ENCODE assay signal across 20 cellular contexts in the genomic region with DNA sequence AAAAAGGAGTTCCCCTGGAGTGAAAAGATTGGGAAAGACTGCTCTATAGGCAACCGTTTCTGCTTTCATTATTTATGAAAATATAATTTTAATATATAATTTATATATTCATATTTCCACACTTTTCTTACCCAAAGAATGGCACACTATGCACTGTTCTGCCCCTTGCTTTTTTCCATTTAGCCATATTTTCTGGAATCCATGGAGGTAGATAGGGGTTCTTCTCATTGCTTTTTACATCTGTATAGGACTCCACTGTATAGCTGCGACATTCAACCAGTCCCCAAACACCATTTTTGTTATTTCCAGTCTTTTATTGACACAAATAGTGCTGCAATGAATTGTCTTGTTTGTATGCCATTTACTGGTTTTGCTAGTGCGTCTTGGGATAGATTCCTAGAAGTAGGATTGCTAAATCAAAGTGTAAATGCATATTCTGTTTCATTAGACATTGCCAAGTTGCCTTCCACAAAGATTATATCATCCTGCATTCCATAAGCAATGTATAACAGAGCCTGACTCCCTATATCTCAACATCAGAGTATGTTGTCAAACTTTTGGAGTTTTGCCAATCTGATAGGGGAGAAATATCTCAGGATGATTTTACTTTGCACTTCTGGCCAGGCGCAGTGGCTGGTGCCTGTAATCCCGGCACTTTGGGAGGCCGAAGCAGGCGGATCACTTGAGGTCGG. TPM values are rescaled to one million over a fixed set of nuclear protein-coding genes. Genes with fewer than 3 reads are reported as not detected.
DNase-seq lines count a peak whose midpoint lies in the region; ATAC-seq and TF ChIP-seq lines count a peak whose summit lies in the region.
"Had no signal": no experiment of that assay in that cellular context is flagged by ENCODE, and none has a peak within 500 bp of the region (broad histone marks: within the 10 kb centered on the region; RNA-seq: fewer than 3 reads in every experiment).

No MANE protein-coding gene starts in this region.

- H3K27me3 ChIP-seq in breast epithelium (no peaks in the 10 kb centered on the region), SK-N-SH (ENCODE audit: insufficient read depth) (no peaks in the 10 kb centered on the region; the same call in 1 of the 2 replicates)
- H3K27me3 ChIP-seq: colonic mucosa, left lung, pancreas, transverse colon had no signal

- no peak for ATAC-seq in GM21447 (IDR thresholded peaks at IDR 0.05; ENCODE audit: unreplicated experiment)
- no peak for ATAC-seq in GM18868 (IDR thresholded peaks at IDR 0.05; ENCODE audit: unreplicated experiment)
- ATAC-seq: activated CD4-positive, CD25-positive, alpha-beta regulatory T cell treated with anti-CD3 and anti-CD28 coated beads, Interleukin-2, amount 50 U/mL, for 24 hours; left lung; pancreas; T-helper 17 cell had no signal

- H4K20me1 ChIP-seq in SK-N-SH (ENCODE audit: insufficient read depth), result no peaks in the 10 kb centered on the region

- peak; percentile 65 for DNase-seq in MCF 10A (ENCODE audit: unreplicated experiment)
- no peak for DNase-seq in breast epithelium (ENCODE audit: low spot score in 2 of 2)
- peak; percentile 23 for DNase-seq in SK-N-SH
- peak; percentile 54 for DNase-seq in fibroblast of mammary gland (ENCODE audit: low read depth)
- DNase-seq in OCI-M2 (lab: John Stamatoyannopoulos, UW; ENCODE audit: unreplicated experiment), result no peak
- no peak for DNase-seq in retina
- DNase-seq: ACHN, colonic mucosa, COR-L47, erythroblast, left lung, NCI-H1694, NCI-H524 treated with DMSO at 0.1 percent for 48 hours, pancreas, small intestine, T-helper 17 cell, transverse colon had no signal

- H3K4me3 Mint-ChIP-seq in MCF 10A (ENCODE audit: unreplicated experiment), result no peak overlapping the region
- H3K4me3 Mint-ChIP-seq: T-helper 17 cell had no signal

- H2AFZ ChIP-seq in SK-N-SH (ENCODE audit: low read depth), result no peak overlapping the region

- CTCF ChIA-PET in MCF 10A (lab: Yijun Ruan, JAX) (interaction anchor here (0.7 kb wide), 1 partner anchor 56 kb away, joined by 5 read pairs; no protein-coding TSS in a partner anchor), SK-N-SH (lab: Yijun Ruan, JAX) (interaction anchor here (1.3 to 1.8 kb wide), 3 partner anchors 26 to 40 kb away, joined by 3 to 9 read pairs (median 4); no protein-coding TSS in a partner anchor)

- H3K79me2 ChIP-seq in SK-N-SH (ENCODE audit: insufficient read depth), result no peaks in the 10 kb centered on the region

- intact Hi-C loops in MCF 10A (cut with micrococcal nuclease), result no loop called here
- intact Hi-C loops in breast epithelium (cut with DNase I; ENCODE audit: low total_unique reads), result no loop called here

- no peak for TF ChIP-seq RAD21 in SK-N-SH (IDR thresholded peaks at IDR 0.05; ENCODE audit: low read length)

- H3K4me1 Mint-ChIP-seq in MCF 10A (ENCODE audit: insufficient read depth, unreplicated experiment), result no peaks in the 10 kb centered on the region
- H3K4me1 Mint-ChIP-seq: T-helper 17 cell had no signal

- no peaks in the 10 kb centered on the region for H3K9me3 Mint-ChIP-seq in MCF 10A (ENCODE audit: unreplicated experiment)

- H3K36me3 ChIP-seq in breast epithelium (no peaks in the 10 kb centered on the region), SK-N-SH (replicated peaks in 1 of 2; ENCODE audit: control insufficient read depth in 1 of 2, insufficient read depth in 2 of 2, low read length in 1 of 2) (no peaks in the 10 kb centered on the region)
- H3K36me3 ChIP-seq: colonic mucosa, left lung, pancreas, transverse colon had no signal

- H3K9me3 ChIP-seq in breast epithelium (no peaks in the 10 kb centered on the region), SK-N-SH (no peaks in the 10 kb centered on the region)
- H3K9me3 ChIP-seq: colonic mucosa, left lung, pancreas, transverse colon had no signal

- no peak overlapping the region for H3K4me3 ChIP-seq in breast epithelium
- no peak overlapping the region for H3K4me3 ChIP-seq in SK-N-SH (ENCODE audit: low read depth in 2 of 2, low read length in 1 of 2)
- no peak overlapping the region for H3K4me3 ChIP-seq in fibroblast of mammary gland (ENCODE audit: control insufficient read depth, low read depth, low read length)
- H3K4me3 ChIP-seq: colonic mucosa, left lung, pancreas, transverse colon had no signal

- no peak for TF ChIP-seq POLR2A in breast epithelium (IDR thresholded peaks at IDR 0.05)

- BruUV-seq in MCF 10A (replicated peaks; lab: Mats Ljungman, UMichigan), result no TSS peak

- POLR2A ChIA-PET in MCF 10A (lab: Yijun Ruan, JAX) (no interaction called here), SK-N-SH (lab: Yijun Ruan, JAX) (no interaction called here)

- no peak overlapping the region for H3K4me2 ChIP-seq in SK-N-SH

- no peaks in the 10 kb centered on the region for H3K36me3 Mint-ChIP-seq in MCF 10A (ENCODE audit: insufficient read depth, unreplicated experiment)

- peak; percentile 61 to 85; a peak in 3 of 4 replicates for TF ChIP-seq EP300 in SK-N-SH (IDR thresholded peaks at IDR 0.05; ENCODE audit: borderline replicate concordance in 1 of 2, low read depth in 1 of 2, low read length in 1 of 2)

- H3K27ac Mint-ChIP-seq in MCF 10A (ENCODE audit: low read depth, unreplicated experiment), result no peak overlapping the region
- H3K27ac Mint-ChIP-seq: T-helper 17 cell had no signal

- H3K9me2 ChIP-seq in SK-N-SH, result no peaks in the 10 kb centered on the region

- WGBS in SK-N-SH (ENCODE audit: low lambda C conversion rate), result 6% methylated on average over 8 of the region's 8 CpGs

- H3K27ac ChIP-seq in breast epithelium, result no peak overlapping the region
- H3K27ac ChIP-seq in SK-N-SH (ENCODE audit: low read depth in 2 of 2, low read length in 1 of 2), result no peak overlapping the region
- H3K27ac ChIP-seq: colonic mucosa, left lung, pancreas, transverse colon had no signal

- H3K27me3 Mint-ChIP-seq in MCF 10A (ENCODE audit: insufficient read depth, unreplicated experiment), result no peaks in the 10 kb centered on the region
- H3K27me3 Mint-ChIP-seq: T-helper 17 cell had no signal

- no peak for TF ChIP-seq CTCF in MCF 10A (IDR thresholded peaks at IDR 0.05; ENCODE audit: unreplicated experiment)
- TF ChIP-seq CTCF in breast epithelium (IDR thresholded peaks at IDR 0.05), result no peak
- TF ChIP-seq CTCF in SK-N-SH (IDR thresholded peaks at IDR 0.05), result no peak
- no peak for TF ChIP-seq CTCF in fibroblast of mammary gland (conservative IDR thresholded peaks at IDR 0.05; ENCODE audit: control insufficient read depth, insufficient read depth, low read depth, low read length)

- peaks cover 3% of the 10 kb centered on the region for H3F3A ChIP-seq in SK-N-SH (replicated peaks; ENCODE audit: insufficient read depth)

- no peak overlapping the region for H3K9ac ChIP-seq in SK-N-SH

- no peaks in the 10 kb centered on the region for H3K4me1 ChIP-seq in breast epithelium
- no peaks in the 10 kb centered on the region for H3K4me1 ChIP-seq in SK-N-SH (ENCODE audit: control insufficient read depth in 1 of 2, insufficient read depth in 2 of 2, low read depth in 1 of 2, low read length in 1 of 2)
- H3K4me1 ChIP-seq: colonic mucosa, left lung, pancreas, transverse colon had no signal

TF ChIP-seq in SK-N-SH, 30 proteins besides CTCF, POLR2A, EP300 and RAD21 (continues in another document):
- TF ChIP-seq EZH2phosphoT487 (IDR thresholded peaks at IDR 0.05; ENCODE audit: borderline replicate concordance, low read depth), result no peak
- TF ChIP-seq POLR2AphosphoS5 (IDR thresholded peaks at IDR 0.05; ENCODE audit: low read depth, low read length), result peak; percentile 73; the same call in 1 of the 2 replicates
- TF ChIP-seq FOXM1 (IDR thresholded peaks at IDR 0.05; ENCODE audit: low read depth), result no peak
- peak; percentile 86 for TF ChIP-seq TEAD4 (IDR thresholded peaks at IDR 0.05; ENCODE audit: borderline replicate concordance, insufficient read depth)
- TF ChIP-seq, protein P1, sequence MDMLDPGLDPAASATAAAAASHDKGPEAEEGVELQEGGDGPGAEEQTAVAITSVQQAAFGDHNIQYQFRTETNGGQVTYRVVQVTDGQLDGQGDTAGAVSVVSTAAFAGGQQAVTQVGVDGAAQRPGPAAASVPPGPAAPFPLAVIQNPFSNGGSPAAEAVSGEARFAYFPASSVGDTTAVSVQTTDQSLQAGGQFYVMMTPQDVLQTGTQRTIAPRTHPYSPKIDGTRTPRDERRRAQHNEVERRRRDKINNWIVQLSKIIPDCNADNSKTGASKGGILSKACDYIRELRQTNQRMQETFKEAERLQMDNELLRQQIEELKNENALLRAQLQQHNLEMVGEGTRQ (IDR thresholded peaks at IDR 0.05; ENCODE audit: borderline replicate concordance, low read depth, low read length), result no peak
- peak; percentile 69 for TF ChIP-seq FOSL2 (IDR thresholded peaks at IDR 0.05; ENCODE audit: borderline replicate concordance, low read depth)
- TF ChIP-seq, protein P2, sequence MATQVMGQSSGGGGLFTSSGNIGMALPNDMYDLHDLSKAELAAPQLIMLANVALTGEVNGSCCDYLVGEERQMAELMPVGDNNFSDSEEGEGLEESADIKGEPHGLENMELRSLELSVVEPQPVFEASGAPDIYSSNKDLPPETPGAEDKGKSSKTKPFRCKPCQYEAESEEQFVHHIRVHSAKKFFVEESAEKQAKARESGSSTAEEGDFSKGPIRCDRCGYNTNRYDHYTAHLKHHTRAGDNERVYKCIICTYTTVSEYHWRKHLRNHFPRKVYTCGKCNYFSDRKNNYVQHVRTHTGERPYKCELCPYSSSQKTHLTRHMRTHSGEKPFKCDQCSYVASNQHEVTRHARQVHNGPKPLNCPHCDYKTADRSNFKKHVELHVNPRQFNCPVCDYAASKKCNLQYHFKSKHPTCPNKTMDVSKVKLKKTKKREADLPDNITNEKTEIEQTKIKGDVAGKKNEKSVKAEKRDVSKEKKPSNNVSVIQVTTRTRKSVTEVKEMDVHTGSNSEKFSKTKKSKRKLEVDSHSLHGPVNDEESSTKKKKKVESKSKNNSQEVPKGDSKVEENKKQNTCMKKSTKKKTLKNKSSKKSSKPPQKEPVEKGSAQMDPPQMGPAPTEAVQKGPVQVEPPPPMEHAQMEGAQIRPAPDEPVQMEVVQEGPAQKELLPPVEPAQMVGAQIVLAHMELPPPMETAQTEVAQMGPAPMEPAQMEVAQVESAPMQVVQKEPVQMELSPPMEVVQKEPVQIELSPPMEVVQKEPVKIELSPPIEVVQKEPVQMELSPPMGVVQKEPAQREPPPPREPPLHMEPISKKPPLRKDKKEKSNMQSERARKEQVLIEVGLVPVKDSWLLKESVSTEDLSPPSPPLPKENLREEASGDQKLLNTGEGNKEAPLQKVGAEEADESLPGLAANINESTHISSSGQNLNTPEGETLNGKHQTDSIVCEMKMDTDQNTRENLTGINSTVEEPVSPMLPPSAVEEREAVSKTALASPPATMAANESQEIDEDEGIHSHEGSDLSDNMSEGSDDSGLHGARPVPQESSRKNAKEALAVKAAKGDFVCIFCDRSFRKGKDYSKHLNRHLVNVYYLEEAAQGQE (IDR thresholded peaks at IDR 0.05; ENCODE audit: low read depth, low read length), result peak; percentile 20; the same call in 1 of the 2 replicates
- no peak for TF ChIP-seq CHD2 (IDR thresholded peaks at IDR 0.05; ENCODE audit: low read length, partially characterized antibody)

RNA-seq across cellular contexts. Expression of a gene that starts 26.6 kb away (rescaled TPM):
- total RNA-seq in MCF 10A (2022) (0.81 and 1.1 TPM in 2 replicates), breast epithelium (1 to 10 TPM; 3.4 to 6.9 (median 5.9) TPM)
- polyA plus RNA-seq in SK-N-SH (2012; rRNA removed), result 1.6 and 3.7 TPM in 2 replicates
- 3.1 and 3.3 TPM in 2 replicates for polyA plus RNA-seq in SK-N-SH (2012; cell fraction: cytosol; rRNA removed)
- polyA plus RNA-seq in SK-N-SH (2012; cell fraction: nucleus; rRNA removed), result 9.0 and 11.0 TPM in 2 replicates

Comparison
In these comparisons a context has a peak if more than half of its experiments do, and no peak if none do; other contexts are left out.
1. DNase-seq: peak in MCF 10A (single experiment), SK-N-SH (single experiment) and fibroblast of mammary gland (single experiment); none in breast epithelium (0 of 2), OCI-M2 (single experiment) and retina (single experiment).